30 cellular contexts compared by ENCODE assay signal in the genomic region with DNA sequence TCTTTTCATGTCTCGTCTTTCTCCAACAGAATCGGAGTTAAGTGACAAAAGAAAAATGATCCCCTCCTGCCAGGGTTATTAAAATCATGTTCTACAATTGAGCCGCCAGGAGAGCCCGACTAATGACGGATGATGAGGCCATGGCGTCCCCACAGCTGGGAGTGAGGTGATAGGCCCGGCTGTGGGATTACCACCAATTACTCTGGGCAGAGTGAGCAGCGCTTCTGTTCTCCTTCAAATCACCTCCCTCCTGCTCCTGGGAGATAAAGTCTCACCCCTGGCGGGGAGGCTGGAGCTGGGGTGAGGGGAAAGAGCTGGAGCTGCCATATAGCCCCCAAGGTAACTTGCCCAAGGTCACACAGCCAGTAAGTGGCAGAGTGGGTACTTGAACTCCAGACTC. TPM values are rescaled to one million over a fixed set of nuclear protein-coding genes. Genes with fewer than 3 reads are reported as not detected.
A peak's percentile ranks its signal among the peaks of the same experiment; 100 is the strongest.
DNase-seq lines count a peak whose midpoint lies in the region; ATAC-seq and TF ChIP-seq lines count a peak whose summit lies in the region.
"Had no signal": no experiment of that assay in that cellular context is flagged by ENCODE, and none has a peak within 500 bp of the region (broad histone marks: within the 10 kb centered on the region; RNA-seq: fewer than 3 reads in every experiment).

No MANE protein-coding gene starts in this region.

- no peak for ATAC-seq in natural killer cell treated with Interleukin-12 subunit alpha and Interleukin-12 subunit beta and Interleukin-15 and Interleukin-18, amount 100 ng/mL, for 72 hours
- ATAC-seq: activated T-cell treated with anti-CD3 and anti-CD28 coated beads, Interleukin-2, amount 50 U/mL, for 72 hours; psoas muscle; Right ventricle myocardium inferior had no signal

- peak overlapping the region; percentile 49 for H2AFZ ChIP-seq in neuronal stem cell (ENCODE audit: low read length)

- H4K8ac ChIP-seq in neuronal stem cell (ENCODE audit: low read depth, low read length), result no peak overlapping the region

- H3K9me3 ChIP-seq in neuronal stem cell (replicated peaks in 1 of 2; ENCODE audit: control insufficient read depth in 2 of 2, insufficient read depth in 1 of 2, low read depth in 1 of 2, low read length in 2 of 2), result no peaks in the 10 kb centered on the region
- H3K9me3 ChIP-seq: left ventricle myocardium inferior, psoas muscle, SK-N-SH, stomach, uterus had no signal

- DNase-seq in NCI-H1417 (lab: John Stamatoyannopoulos, UW), result peak in 2 of 3 experiments; percentile 40 to 72
- no peak for DNase-seq in NCI-H1417 treated with DMSO at 0.1 percent for 48 hours (lab: John Stamatoyannopoulos, UW)
- DNase-seq in NCI-H2227 treated with DMSO at 0.1 percent for 48 hours (lab: John Stamatoyannopoulos, UW), result peak; percentile 79
- DNase-seq in neuronal stem cell (ENCODE audit: low spot score), result no peak
- DNase-seq in natural killer cell treated with Interleukin-12 subunit alpha and Interleukin-12 subunit beta and Interleukin-15 and Interleukin-18, amount 100 ng/mL, for 72 hours (ENCODE audit: low spot score), result no peak
- no peak for DNase-seq in NCI-H345 (lab: John Stamatoyannopoulos, UW)
- no peak for DNase-seq in T-helper 2 cell
- DNase-seq: 8988T; activated CD4-positive, alpha-beta T cell treated with anti-CD3 and anti-CD28 coated beads, Interleukin-2, amount 50 U/mL, for 48 hours; activated CD4-positive, CD25-positive, alpha-beta regulatory T cell treated with anti-CD3 and anti-CD28 coated beads, Interleukin-2, amount 50 U/mL, for 72 hours; activated naive CD4-positive, alpha-beta T cell treated with Interleukin-2 at 50 U/mL for 16 hours; activated T-cell treated with anti-CD3 and anti-CD28 coated beads, Interleukin-2, amount 50 U/mL, for 72 hours; caudate nucleus; CD4-positive, alpha-beta memory T cell; GOT3; left ventricle myocardium inferior; NCI-H1694 treated with DMSO at 0.1 percent for 48 hours; occipital lobe; PC-3; psoas muscle; SK-N-SH; stimulated activated CD4-positive, alpha-beta T cell treated with anti-CD3 and anti-CD28 coated beads, Interleukin-4, amount 100 ng/mL, for 1 hour; stomach; uterus had no signal

- no peak overlapping the region for H2BK5ac ChIP-seq in neuronal stem cell (ENCODE audit: low read length)

- H3K23ac ChIP-seq in neuronal stem cell (ENCODE audit: low read depth, low read length, poor library complexity), result no peak overlapping the region

- H3K27ac ChIP-seq in neuronal stem cell (replicated peaks; ENCODE audit: low read length), result no peak overlapping the region
- H3K27ac ChIP-seq: KMS-11, left ventricle myocardium inferior, psoas muscle, stomach, uterus had no signal

- no peaks in the 10 kb centered on the region for H3K27me3 Mint-ChIP-seq in brain
- H3K27me3 Mint-ChIP-seq in natural killer cell treated with Interleukin-12 subunit alpha and Interleukin-12 subunit beta and Interleukin-15 and Interleukin-18, amount 100 ng/mL, for 72 hours, result no peaks in the 10 kb centered on the region

- H4K91ac ChIP-seq in neuronal stem cell (ENCODE audit: low read depth, low read length, poor library complexity), result no peak overlapping the region

- H3K79me1 ChIP-seq in neuronal stem cell (ENCODE audit: low read depth, low read length), result no peaks in the 10 kb centered on the region

- H3K4me1 ChIP-seq in neuronal stem cell (ENCODE audit: control insufficient read depth in 2 of 2, insufficient read depth in 1 of 2, low read depth in 1 of 2, low read length in 2 of 2), result peaks cover 4 to 9% of the 10 kb centered on the region in 2 donors
- H3K4me1 ChIP-seq: left ventricle myocardium inferior, psoas muscle, stomach, uterus had no signal

- no peaks in the 10 kb centered on the region for H3K9me3 Mint-ChIP-seq in brain
- no peaks in the 10 kb centered on the region for H3K9me3 Mint-ChIP-seq in natural killer cell treated with Interleukin-12 subunit alpha and Interleukin-12 subunit beta and Interleukin-15 and Interleukin-18, amount 100 ng/mL, for 72 hours
- H3K9me3 Mint-ChIP-seq: activated T-cell treated with anti-CD3 and anti-CD28 coated beads, Interleukin-2, amount 50 U/mL, for 72 hours; CD4-positive, alpha-beta memory T cell; T-helper 1 cell treated with Interleukin-12 subunit alpha and Interleukin-12 subunit beta and Interleukin-4 antibody, amounts not matched to agents 30 μg/mL and 1 μg/mL, for 36 hours had no signal

- whole genome bisulfite sequencing in neuronal stem cell (ENCODE audit: extremely low coverage in 2 of 2, insufficient read length in 2 of 2, insufficient replicate concordance in 1 of 2), 2 donors, result no CpG with 5 or more reads among the region's 9 CpGs

- H3K14ac ChIP-seq in neuronal stem cell (ENCODE audit: low read length), result no peak overlapping the region

- peaks cover 31% of the 10 kb centered on the region for H3K4me1 Mint-ChIP-seq in brain
- no peaks in the 10 kb centered on the region for H3K4me1 Mint-ChIP-seq in natural killer cell treated with Interleukin-12 subunit alpha and Interleukin-12 subunit beta and Interleukin-15 and Interleukin-18, amount 100 ng/mL, for 72 hours (ENCODE audit: low read depth in 2 of 2)
- H3K4me1 Mint-ChIP-seq: CD4-positive, alpha-beta memory T cell had no signal

- peak overlapping the region in 3 of 5 experiments; percentile 42 to 89 (median 74) for H3K27ac Mint-ChIP-seq in brain
- H3K27ac Mint-ChIP-seq in natural killer cell treated with Interleukin-12 subunit alpha and Interleukin-12 subunit beta and Interleukin-15 and Interleukin-18, amount 100 ng/mL, for 72 hours, result peak overlapping the region in 1 of 2 donors; percentile 3
- H3K27ac Mint-ChIP-seq: activated T-cell treated with anti-CD3 and anti-CD28 coated beads, Interleukin-2, amount 50 U/mL, for 72 hours; CD4-positive, alpha-beta memory T cell; T-helper 1 cell treated with Interleukin-12 subunit alpha and Interleukin-12 subunit beta and Interleukin-4 antibody, amounts not matched to agents 30 μg/mL and 1 μg/mL, for 36 hours had no signal

- H2BK120ac ChIP-seq in neuronal stem cell (ENCODE audit: low read depth, low read length), result no peak overlapping the region

- no peak overlapping the region for H3K4me3 Mint-ChIP-seq in brain
- H3K4me3 Mint-ChIP-seq in natural killer cell treated with Interleukin-12 subunit alpha and Interleukin-12 subunit beta and Interleukin-15 and Interleukin-18, amount 100 ng/mL, for 72 hours, result no peak overlapping the region
- H3K4me3 Mint-ChIP-seq: activated T-cell treated with anti-CD3 and anti-CD28 coated beads, Interleukin-2, amount 50 U/mL, for 72 hours; CD4-positive, alpha-beta memory T cell; T-helper 1 cell treated with Interleukin-12 subunit alpha and Interleukin-12 subunit beta and Interleukin-4 antibody, amounts not matched to agents 30 μg/mL and 1 μg/mL, for 36 hours had no signal

- peak overlapping the region; percentile 25 for H3K18ac ChIP-seq in neuronal stem cell (ENCODE audit: low read length)

- no peak overlapping the region for H3K4me2 ChIP-seq in neuronal stem cell (ENCODE audit: insufficient read depth, low read length, poor library complexity, severe bottlenecking)
- H3K4me2 ChIP-seq: KMS-11, SK-N-SH had no signal

- no peak overlapping the region for H3K4me3 ChIP-seq in neuronal stem cell (ENCODE audit: low read length in 2 of 2)
- H3K4me3 ChIP-seq: left ventricle myocardium inferior, psoas muscle, stomach, uterus had no signal

- H3K9ac ChIP-seq in neuronal stem cell (ENCODE audit: low read depth, low read length, poor library complexity), result no peak overlapping the region
- H3K9ac ChIP-seq: KMS-11, SK-N-SH had no signal

- no peak overlapping the region for H2BK12ac ChIP-seq in neuronal stem cell (ENCODE audit: low read length)

- no peaks in the 10 kb centered on the region for H3K36me3 Mint-ChIP-seq in brain
- no peaks in the 10 kb centered on the region for H3K36me3 Mint-ChIP-seq in natural killer cell treated with Interleukin-12 subunit alpha and Interleukin-12 subunit beta and Interleukin-15 and Interleukin-18, amount 100 ng/mL, for 72 hours
- H3K36me3 Mint-ChIP-seq: CD4-positive, alpha-beta memory T cell had no signal

- no peaks in the 10 kb centered on the region for H3K36me3 ChIP-seq in neuronal stem cell (replicated peaks in 1 of 2; ENCODE audit: control insufficient read depth in 2 of 2, insufficient read depth in 2 of 2, low read length in 2 of 2)
- H3K36me3 ChIP-seq: left ventricle myocardium inferior, stomach, uterus had no signal

- no peak overlapping the region for H2AK5ac ChIP-seq in neuronal stem cell (ENCODE audit: low read depth, low read length)

- H3K4ac ChIP-seq in neuronal stem cell (ENCODE audit: low read length), result no peak overlapping the region

- peaks cover 0 to 44% (median 0%) of the 10 kb centered on the region in 3 experiments for H3K27me3 ChIP-seq in neuronal stem cell (ENCODE audit: control insufficient read depth in 3 of 3, insufficient read depth in 3 of 3, low read depth in 1 of 3, low read length in 3 of 3)
- H3K27me3 ChIP-seq: uterus had no signal

- no peak overlapping the region for H2BK15ac ChIP-seq in neuronal stem cell (ENCODE audit: low read length)

- no peak for TF ChIP-seq CTCF in brain (conservative IDR thresholded peaks at IDR 0.05)

RNA-seq across cellular contexts. Expression of a gene that starts 34.7 kb away (rescaled TPM):
- 1.9 TPM for polyA plus RNA-seq in brain (ENCODE audit: insufficient read depth, low read depth, low replicate concordance)
- polyA plus RNA-seq in neuronal stem cell (2013, experiment 1 of 2), result 0.20 TPM
- 0.11 TPM for polyA plus RNA-seq in neuronal stem cell (2013, experiment 2 of 2)
- under 1 TPM; 0.64 to 0.78 TPM for total RNA-seq in natural killer cell treated with Interleukin-12 subunit alpha and Interleukin-12 subunit beta and Interleukin-15 and Interleukin-18, amount 100 ng/mL, for 72 hours
- total RNA-seq: Daoy, myocyte, PC-3 had no signal
- polyA plus RNA-seq: CD4-positive, alpha-beta memory T cell; SK-N-SH had no signal

RNA-seq across cellular contexts. Expression of a gene that starts 53.2 kb away (rescaled TPM):
- polyA plus RNA-seq in brain (ENCODE audit: insufficient read depth, low read depth, low replicate concordance), result 104 TPM
- 128 TPM for polyA plus RNA-seq in neuronal stem cell (2013, experiment 1 of 2)
- 126 TPM for polyA plus RNA-seq in neuronal stem cell (2013, experiment 2 of 2)
- 100 to 1,000 TPM in 1 of 2 donors, 10 to 100 TPM in 1; 78.8 to 109 TPM for total RNA-seq in natural killer cell treated with Interleukin-12 subunit alpha and Interleukin-12 subunit beta and Interleukin-15 and Interleukin-18, amount 100 ng/mL, for 72 hours

Comparison
In these comparisons a context has a peak if more than half of its experiments do, and no peak if none do; other contexts are left out.
1. DNase-seq: peak in NCI-H1417 (2 of 3) and NCI-H2227 treated with DMSO at 0.1 percent for 48 hours (single experiment); none in NCI-H1417 treated with DMSO at 0.1 percent for 48 hours (single experiment), neuronal stem cell (single experiment), natural killer cell treated with Interleukin-12 subunit alpha and Interleukin-12 subunit beta and Interleukin-15 and Interleukin-18, amount 100 ng/mL, for 72 hours (single experiment), NCI-H345 (single experiment) and T-helper 2 cell (0 of 5).